Comparison of ENCODE assay signal across 8 cellular contexts in genomic region chrX:65723706-65724105, GRCh38. TPM values are rescaled to one million over a fixed set of nuclear protein-coding genes. Genes with fewer than 3 reads are reported as not detected.
DNase-seq lines count a peak whose midpoint lies in the region; ATAC-seq lines count a peak whose summit lies in the region.

No MANE protein-coding gene starts in this region.

- H3K9me3 Mint-ChIP-seq in activated CD8-positive, alpha-beta memory T cell treated with anti-CD3 and anti-CD28 coated beads, Interleukin-2, amount 10 ng/mL, durations not matched to agents 7 days and 5 days (ENCODE audit: low read depth), result no peaks in the 10 kb centered on the region
- H3K9me3 Mint-ChIP-seq in activated T-helper 1 cell treated with anti-CD3 and anti-CD28 coated beads, Interleukin-12 subunit alpha, Interleukin-12 subunit beta, Interleukin-2, Interleukin-4 antibody, amounts not matched to agents 30 ng/mL and 10 ng/mL and 1 ng/mL, durations not matched to agents 14 hours and 24 hours and 36 hours, result no peaks in the 10 kb centered on the region

- no peaks in the 10 kb centered on the region for H3K27me3 Mint-ChIP-seq in activated CD8-positive, alpha-beta memory T cell treated with anti-CD3 and anti-CD28 coated beads, Interleukin-2, amount 10 ng/mL, durations not matched to agents 7 days and 5 days
- no peaks in the 10 kb centered on the region for H3K27me3 Mint-ChIP-seq in activated T-helper 1 cell treated with anti-CD3 and anti-CD28 coated beads, Interleukin-12 subunit alpha, Interleukin-12 subunit beta, Interleukin-2, Interleukin-4 antibody, amounts not matched to agents 30 ng/mL and 10 ng/mL and 1 ng/mL, durations not matched to agents 14 hours and 24 hours and 36 hours (ENCODE audit: insufficient read depth)

- peaks cover 72% of the 10 kb centered on the region for H3K36me3 Mint-ChIP-seq in activated CD8-positive, alpha-beta memory T cell treated with anti-CD3 and anti-CD28 coated beads, Interleukin-2, amount 10 ng/mL, durations not matched to agents 7 days and 5 days
- H3K36me3 Mint-ChIP-seq in activated T-helper 1 cell treated with anti-CD3 and anti-CD28 coated beads, Interleukin-12 subunit alpha, Interleukin-12 subunit beta, Interleukin-2, Interleukin-4 antibody, amounts not matched to agents 30 ng/mL and 10 ng/mL and 1 ng/mL, durations not matched to agents 14 hours and 24 hours and 36 hours (ENCODE audit: low read depth), result peaks cover 57% of the 10 kb centered on the region

- H3K4me1 Mint-ChIP-seq in activated CD8-positive, alpha-beta memory T cell treated with anti-CD3 and anti-CD28 coated beads, Interleukin-2, amount 10 ng/mL, durations not matched to agents 7 days and 5 days, result peaks cover 90% of the 10 kb centered on the region
- peaks cover 82% of the 10 kb centered on the region for H3K4me1 Mint-ChIP-seq in activated T-helper 1 cell treated with anti-CD3 and anti-CD28 coated beads, Interleukin-12 subunit alpha, Interleukin-12 subunit beta, Interleukin-2, Interleukin-4 antibody, amounts not matched to agents 30 ng/mL and 10 ng/mL and 1 ng/mL, durations not matched to agents 14 hours and 24 hours and 36 hours (ENCODE audit: low read depth)

- intact Hi-C loops in activated T-helper 1 cell treated with anti-CD3 and anti-CD28 coated beads, Interleukin-12 subunit alpha, Interleukin-12 subunit beta, Interleukin-2, Interleukin-4 antibody, amounts not matched to agents 30 ng/mL and 10 ng/mL and 1 ng/mL, durations not matched to agents 14 hours and 24 hours and 36 hours (cut with micrococcal nuclease), result loop anchor here (1.0 to 2.0 kb wide), 8 partner anchors 9 to 323 kb away; partner anchors contain the start of gene MSN

- peak; percentile 88 for ATAC-seq in activated CD8-positive, alpha-beta memory T cell treated with anti-CD3 and anti-CD28 coated beads, Interleukin-2, amount 10 ng/mL, durations not matched to agents 7 days and 5 days
- peak; percentile 60 for ATAC-seq in HG03064 (IDR thresholded peaks at IDR 0.05; ENCODE audit: low read depth, unreplicated experiment)
- no peak for ATAC-seq in HG03521 (IDR thresholded peaks at IDR 0.05; ENCODE audit: unreplicated experiment)

- peak overlapping the region; percentile 96 for H3K27ac Mint-ChIP-seq in activated CD8-positive, alpha-beta memory T cell treated with anti-CD3 and anti-CD28 coated beads, Interleukin-2, amount 10 ng/mL, durations not matched to agents 7 days and 5 days
- peak overlapping the region; percentile 76 for H3K27ac Mint-ChIP-seq in activated T-helper 1 cell treated with anti-CD3 and anti-CD28 coated beads, Interleukin-12 subunit alpha, Interleukin-12 subunit beta, Interleukin-2, Interleukin-4 antibody, amounts not matched to agents 30 ng/mL and 10 ng/mL and 1 ng/mL, durations not matched to agents 14 hours and 24 hours and 36 hours

- DNase-seq in activated CD8-positive, alpha-beta memory T cell treated with anti-CD3 and anti-CD28 coated beads, Interleukin-2, amount 10 ng/mL, durations not matched to agents 7 days and 5 days, result peak; percentile 67
- no peak for DNase-seq in activated CD8-positive, alpha-beta memory T cell treated with anti-CD3 and anti-CD28 coated beads for 24 hours
- DNase-seq in activated T-helper 1 cell treated with anti-CD3 and anti-CD28 coated beads, Interleukin-12 subunit alpha, Interleukin-12 subunit beta, Interleukin-2, Interleukin-4 antibody, amounts not matched to agents 30 ng/mL and 10 ng/mL and 1 ng/mL, durations not matched to agents 14 hours and 24 hours and 36 hours (ENCODE audit: low spot score), result peak; percentile 34
- peak; percentile 20 for DNase-seq in stimulated activated CD4-positive, alpha-beta T cell treated with anti-CD3 and anti-CD28 coated beads, Interleukin-2, amount 100 ng/mL, for 4 hours (ENCODE audit: low read depth)
- DNase-seq in iPS-NIHi7 (ENCODE audit: extremely low spot score) (no peak), DMS 273 treated with DMSO at 0.1 percent for 48 hours (lab: John Stamatoyannopoulos, UW) (no peak)

- H3K4me3 Mint-ChIP-seq in activated CD8-positive, alpha-beta memory T cell treated with anti-CD3 and anti-CD28 coated beads, Interleukin-2, amount 10 ng/mL, durations not matched to agents 7 days and 5 days, result peak overlapping the region; percentile 56
- peak overlapping the region; percentile 0 for H3K4me3 Mint-ChIP-seq in activated T-helper 1 cell treated with anti-CD3 and anti-CD28 coated beads, Interleukin-12 subunit alpha, Interleukin-12 subunit beta, Interleukin-2, Interleukin-4 antibody, amounts not matched to agents 30 ng/mL and 10 ng/mL and 1 ng/mL, durations not matched to agents 14 hours and 24 hours and 36 hours

- CTCF ChIA-PET in activated CD8-positive, alpha-beta memory T cell treated with anti-CD3 and anti-CD28 coated beads, Interleukin-2, amount 10 ng/mL, durations not matched to agents 7 days and 5 days (lab: Charles Lee), result interaction anchor here (0.7 to 1.8 kb wide), 6 partner anchors 20 to 128 kb away, joined by 3 to 8 read pairs (median 4); no protein-coding TSS in a partner anchor

RNA-seq across cellular contexts. Expression of gene MSN, which starts 56.3 kb away (rescaled TPM):
- total RNA-seq in activated CD8-positive, alpha-beta memory T cell treated with anti-CD3 and anti-CD28 coated beads, Interleukin-2, amount 10 ng/mL, durations not matched to agents 7 days and 5 days, result 100 to 1,000 TPM; 489 to 610 TPM
- 479 and 484 TPM in 2 replicates for total RNA-seq in activated T-helper 1 cell treated with anti-CD3 and anti-CD28 coated beads, Interleukin-12 subunit alpha, Interleukin-12 subunit beta, Interleukin-2, Interleukin-4 antibody, amounts not matched to agents 30 ng/mL and 10 ng/mL and 1 ng/mL, durations not matched to agents 14 hours and 24 hours and 36 hours

Comparison
In these comparisons a context has a peak if more than half of its experiments do, and no peak if none do; other contexts are left out.
1. DNase-seq: peak in activated CD8-positive, alpha-beta memory T cell treated with anti-CD3 and anti-CD28 coated beads, Interleukin-2, amount 10 ng/mL, durations not matched to agents 7 days and 5 days (single experiment), activated T-helper 1 cell treated with anti-CD3 and anti-CD28 coated beads, Interleukin-12 subunit alpha, Interleukin-12 subunit beta, Interleukin-2, Interleukin-4 antibody, amounts not matched to agents 30 ng/mL and 10 ng/mL and 1 ng/mL, durations not matched to agents 14 hours and 24 hours and 36 hours (single experiment) and stimulated activated CD4-positive, alpha-beta T cell treated with anti-CD3 and anti-CD28 coated beads, Interleukin-2, amount 100 ng/mL, for 4 hours (single experiment); none in activated CD8-positive, alpha-beta memory T cell treated with anti-CD3 and anti-CD28 coated beads for 24 hours (single experiment), iPS-NIHi7 (single experiment) and DMS 273 treated with DMSO at 0.1 percent for 48 hours (single experiment).